ENCODE assay signal across 2 cellular contexts in the genomic region with DNA sequence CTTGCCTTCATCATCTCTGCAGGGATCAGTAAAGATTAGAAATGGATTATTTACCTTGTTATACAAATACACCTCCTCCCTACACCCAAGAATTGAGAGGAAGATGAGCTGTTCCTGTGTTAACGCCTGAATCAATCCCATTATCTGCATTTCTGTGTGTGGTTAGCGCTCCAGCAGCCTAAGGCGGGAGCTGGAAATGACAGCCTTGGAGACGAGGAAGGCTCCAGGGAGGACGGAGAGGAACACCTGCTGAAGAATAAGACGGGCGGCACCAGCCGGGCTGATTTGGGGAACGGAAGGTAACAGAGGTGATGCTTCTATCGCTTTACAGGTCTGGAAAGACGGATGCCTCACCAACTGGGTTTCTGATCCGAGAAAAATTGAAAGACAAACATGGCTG.
TF ChIP-seq lines count a peak whose summit lies in the region.

No MANE protein-coding gene starts in this region.

TF ChIP-seq in GM23338, 12 proteins besides CTCF, POLR2A, EP300 and RAD21 (continued from another document and continues in another):
- TF ChIP-seq, protein P1, sequence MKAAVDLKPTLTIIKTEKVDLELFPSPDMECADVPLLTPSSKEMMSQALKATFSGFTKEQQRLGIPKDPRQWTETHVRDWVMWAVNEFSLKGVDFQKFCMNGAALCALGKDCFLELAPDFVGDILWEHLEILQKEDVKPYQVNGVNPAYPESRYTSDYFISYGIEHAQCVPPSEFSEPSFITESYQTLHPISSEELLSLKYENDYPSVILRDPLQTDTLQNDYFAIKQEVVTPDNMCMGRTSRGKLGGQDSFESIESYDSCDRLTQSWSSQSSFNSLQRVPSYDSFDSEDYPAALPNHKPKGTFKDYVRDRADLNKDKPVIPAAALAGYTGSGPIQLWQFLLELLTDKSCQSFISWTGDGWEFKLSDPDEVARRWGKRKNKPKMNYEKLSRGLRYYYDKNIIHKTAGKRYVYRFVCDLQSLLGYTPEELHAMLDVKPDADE (IDR thresholded peaks at IDR 0.05): no peak
- no peak for TF ChIP-seq CREB1 (CRISPR knock-in tag; IDR thresholded peaks at IDR 0.05; ENCODE audit: low read depth)
- no peak for TF ChIP-seq JUNB (IDR thresholded peaks at IDR 0.05; ENCODE audit: unreplicated experiment)
- no peak for TF ChIP-seq EZH2 (IDR thresholded peaks at IDR 0.05; ENCODE audit: low read depth, unreplicated experiment)
- no peak for TF ChIP-seq NANOG (IDR thresholded peaks at IDR 0.05; ENCODE audit: borderline replicate concordance)
- no peak for TF ChIP-seq POLR2AphosphoS5 (IDR thresholded peaks at IDR 0.05; ENCODE audit: low read depth)
- no peak for TF ChIP-seq ZNF114 (CRISPR knock-in tag; IDR thresholded peaks at IDR 0.05)
- no peak for TF ChIP-seq ZNF331 (CRISPR knock-in tag; IDR thresholded peaks at IDR 0.05; ENCODE audit: low read depth)
- TF ChIP-seq, protein P2, sequence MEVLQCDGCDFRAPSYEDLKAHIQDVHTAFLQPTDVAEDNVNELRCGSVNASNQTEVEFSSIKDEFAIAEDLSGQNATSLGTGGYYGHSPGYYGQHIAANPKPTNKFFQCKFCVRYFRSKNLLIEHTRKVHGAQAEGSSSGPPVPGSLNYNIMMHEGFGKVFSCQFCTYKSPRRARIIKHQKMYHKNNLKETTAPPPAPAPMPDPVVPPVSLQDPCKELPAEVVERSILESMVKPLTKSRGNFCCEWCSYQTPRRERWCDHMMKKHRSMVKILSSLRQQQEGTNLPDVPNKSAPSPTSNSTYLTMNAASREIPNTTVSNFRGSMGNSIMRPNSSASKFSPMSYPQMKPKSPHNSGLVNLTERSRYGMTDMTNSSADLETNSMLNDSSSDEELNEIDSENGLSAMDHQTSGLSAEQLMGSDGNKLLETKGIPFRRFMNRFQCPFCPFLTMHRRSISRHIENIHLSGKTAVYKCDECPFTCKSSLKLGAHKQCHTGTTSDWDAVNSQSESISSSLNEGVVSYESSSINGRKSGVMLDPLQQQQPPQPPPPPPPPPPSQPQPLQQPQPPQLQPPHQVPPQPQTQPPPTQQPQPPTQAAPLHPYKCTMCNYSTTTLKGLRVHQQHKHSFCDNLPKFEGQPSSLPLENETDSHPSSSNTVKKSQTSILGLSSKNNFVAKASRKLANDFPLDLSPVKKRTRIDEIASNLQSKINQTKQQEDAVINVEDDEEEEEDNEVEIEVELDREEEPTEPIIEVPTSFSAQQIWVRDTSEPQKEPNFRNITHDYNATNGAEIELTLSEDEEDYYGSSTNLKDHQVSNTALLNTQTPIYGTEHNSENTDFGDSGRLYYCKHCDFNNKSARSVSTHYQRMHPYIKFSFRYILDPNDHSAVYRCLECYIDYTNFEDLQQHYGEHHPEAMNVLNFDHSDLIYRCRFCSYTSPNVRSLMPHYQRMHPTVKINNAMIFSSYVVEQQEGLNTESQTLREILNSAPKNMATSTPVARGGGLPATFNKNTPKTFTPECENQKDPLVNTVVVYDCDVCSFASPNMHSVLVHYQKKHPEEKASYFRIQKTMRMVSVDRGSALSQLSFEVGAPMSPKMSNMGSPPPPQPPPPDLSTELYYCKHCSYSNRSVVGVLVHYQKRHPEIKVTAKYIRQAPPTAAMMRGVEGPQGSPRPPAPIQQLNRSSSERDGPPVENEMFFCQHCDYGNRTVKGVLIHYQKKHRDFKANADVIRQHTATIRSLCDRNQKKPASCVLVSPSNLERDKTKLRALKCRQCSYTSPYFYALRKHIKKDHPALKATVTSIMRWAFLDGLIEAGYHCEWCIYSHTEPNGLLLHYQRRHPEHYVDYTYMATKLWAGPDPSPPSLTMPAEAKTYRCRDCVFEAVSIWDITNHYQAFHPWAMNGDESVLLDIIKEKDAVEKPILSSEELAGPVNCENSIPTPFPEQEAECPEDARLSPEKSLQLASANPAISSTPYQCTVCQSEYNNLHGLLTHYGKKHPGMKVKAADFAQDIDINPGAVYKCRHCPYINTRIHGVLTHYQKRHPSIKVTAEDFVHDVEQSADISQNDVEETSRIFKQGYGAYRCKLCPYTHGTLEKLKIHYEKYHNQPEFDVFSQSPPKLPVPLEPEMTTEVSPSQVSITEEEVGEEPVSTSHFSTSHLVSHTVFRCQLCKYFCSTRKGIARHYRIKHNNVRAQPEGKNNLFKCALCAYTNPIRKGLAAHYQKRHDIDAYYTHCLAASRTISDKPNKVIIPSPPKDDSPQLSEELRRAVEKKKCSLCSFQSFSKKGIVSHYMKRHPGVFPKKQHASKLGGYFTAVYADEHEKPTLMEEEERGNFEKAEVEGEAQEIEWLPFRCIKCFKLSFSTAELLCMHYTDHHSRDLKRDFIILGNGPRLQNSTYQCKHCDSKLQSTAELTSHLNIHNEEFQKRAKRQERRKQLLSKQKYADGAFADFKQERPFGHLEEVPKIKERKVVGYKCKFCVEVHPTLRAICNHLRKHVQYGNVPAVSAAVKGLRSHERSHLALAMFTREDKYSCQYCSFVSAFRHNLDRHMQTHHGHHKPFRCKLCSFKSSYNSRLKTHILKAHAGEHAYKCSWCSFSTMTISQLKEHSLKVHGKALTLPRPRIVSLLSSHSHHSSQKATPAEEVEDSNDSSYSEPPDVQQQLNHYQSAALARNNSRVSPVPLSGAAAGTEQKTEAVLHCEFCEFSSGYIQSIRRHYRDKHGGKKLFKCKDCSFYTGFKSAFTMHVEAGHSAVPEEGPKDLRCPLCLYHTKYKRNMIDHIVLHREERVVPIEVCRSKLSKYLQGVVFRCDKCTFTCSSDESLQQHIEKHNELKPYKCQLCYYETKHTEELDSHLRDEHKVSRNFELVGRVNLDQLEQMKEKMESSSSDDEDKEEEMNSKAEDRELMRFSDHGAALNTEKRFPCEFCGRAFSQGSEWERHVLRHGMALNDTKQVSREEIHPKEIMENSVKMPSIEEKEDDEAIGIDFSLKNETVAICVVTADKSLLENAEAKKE (CRISPR knock-in tag; IDR thresholded peaks at IDR 0.05): no peak
- TF ChIP-seq, protein P3, sequence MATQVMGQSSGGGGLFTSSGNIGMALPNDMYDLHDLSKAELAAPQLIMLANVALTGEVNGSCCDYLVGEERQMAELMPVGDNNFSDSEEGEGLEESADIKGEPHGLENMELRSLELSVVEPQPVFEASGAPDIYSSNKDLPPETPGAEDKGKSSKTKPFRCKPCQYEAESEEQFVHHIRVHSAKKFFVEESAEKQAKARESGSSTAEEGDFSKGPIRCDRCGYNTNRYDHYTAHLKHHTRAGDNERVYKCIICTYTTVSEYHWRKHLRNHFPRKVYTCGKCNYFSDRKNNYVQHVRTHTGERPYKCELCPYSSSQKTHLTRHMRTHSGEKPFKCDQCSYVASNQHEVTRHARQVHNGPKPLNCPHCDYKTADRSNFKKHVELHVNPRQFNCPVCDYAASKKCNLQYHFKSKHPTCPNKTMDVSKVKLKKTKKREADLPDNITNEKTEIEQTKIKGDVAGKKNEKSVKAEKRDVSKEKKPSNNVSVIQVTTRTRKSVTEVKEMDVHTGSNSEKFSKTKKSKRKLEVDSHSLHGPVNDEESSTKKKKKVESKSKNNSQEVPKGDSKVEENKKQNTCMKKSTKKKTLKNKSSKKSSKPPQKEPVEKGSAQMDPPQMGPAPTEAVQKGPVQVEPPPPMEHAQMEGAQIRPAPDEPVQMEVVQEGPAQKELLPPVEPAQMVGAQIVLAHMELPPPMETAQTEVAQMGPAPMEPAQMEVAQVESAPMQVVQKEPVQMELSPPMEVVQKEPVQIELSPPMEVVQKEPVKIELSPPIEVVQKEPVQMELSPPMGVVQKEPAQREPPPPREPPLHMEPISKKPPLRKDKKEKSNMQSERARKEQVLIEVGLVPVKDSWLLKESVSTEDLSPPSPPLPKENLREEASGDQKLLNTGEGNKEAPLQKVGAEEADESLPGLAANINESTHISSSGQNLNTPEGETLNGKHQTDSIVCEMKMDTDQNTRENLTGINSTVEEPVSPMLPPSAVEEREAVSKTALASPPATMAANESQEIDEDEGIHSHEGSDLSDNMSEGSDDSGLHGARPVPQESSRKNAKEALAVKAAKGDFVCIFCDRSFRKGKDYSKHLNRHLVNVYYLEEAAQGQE (IDR thresholded peaks at IDR 0.05; ENCODE audit: unreplicated experiment): no peak

TF ChIP-seq in neural cell, 6 proteins besides CTCF, POLR2A, EP300 and RAD21 (continued from another document):
- TF ChIP-seq, protein P3 (IDR thresholded peaks at IDR 0.05; ENCODE audit: borderline replicate concordance): peak; percentile 80
- TF ChIP-seq MXI1 (conservative IDR thresholded peaks at IDR 0.05; ENCODE audit: poor library complexity, severe bottlenecking) (no peak), TAF1 (IDR thresholded peaks at IDR 0.05; ENCODE audit: low read depth) (no peak)
